In the genomic region with DNA sequence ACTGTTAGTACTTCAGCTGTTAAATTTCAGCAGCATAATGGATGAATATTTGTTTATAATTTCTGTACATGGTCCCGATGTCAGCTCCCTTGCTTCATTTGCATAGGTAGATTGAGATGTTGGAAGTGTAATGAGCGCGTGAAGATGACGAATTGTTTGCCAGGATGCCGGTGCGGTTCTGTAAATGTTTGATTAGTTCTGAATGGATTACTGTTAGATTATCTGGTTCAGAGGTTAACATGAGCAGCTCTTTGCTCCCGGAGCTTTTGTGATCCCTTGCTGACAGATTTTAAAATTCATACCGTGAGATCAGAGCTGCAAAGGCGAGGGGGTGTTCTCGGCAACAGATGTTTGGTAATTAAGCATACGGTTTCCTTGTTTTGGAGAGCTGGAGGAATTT, we compare ENCODE assay signal across 17 cellular contexts.
"Had no signal": no experiment of that assay in that cellular context is flagged by ENCODE, and none has a peak within 500 bp of the region (broad histone marks: within the 10 kb centered on the region; RNA-seq: fewer than 3 reads in every experiment).

No MANE protein-coding gene starts in this region.

- H3K4me1 Mint-ChIP-seq: activated B cell treated with CpG ODN at 0.5 μM for 24 hours; activated CD4-positive, alpha-beta T cell treated with anti-CD3 and anti-CD28 coated beads, Interleukin-2, amount 10 ng/mL, durations not matched to agents 7 days and 5 days; activated naive CD8-positive, alpha-beta T cell treated with anti-CD3 and anti-CD28 coated beads, Interleukin-2, amount 50 U/mL, for 24 hours; natural killer cell had no signal

- H3K4me3 Mint-ChIP-seq: activated B cell treated with CpG ODN at 0.5 μM for 24 hours; activated CD4-positive, alpha-beta T cell treated with anti-CD3 and anti-CD28 coated beads, Interleukin-2, amount 10 ng/mL, durations not matched to agents 7 days and 5 days; activated naive CD8-positive, alpha-beta T cell treated with anti-CD3 and anti-CD28 coated beads, Interleukin-2, amount 50 U/mL, for 24 hours; natural killer cell; type B pancreatic cell had no signal

- H3K9me3 Mint-ChIP-seq: activated B cell treated with CpG ODN at 0.5 μM for 24 hours; activated CD4-positive, alpha-beta T cell treated with anti-CD3 and anti-CD28 coated beads, Interleukin-2, amount 10 ng/mL, durations not matched to agents 7 days and 5 days; activated naive CD8-positive, alpha-beta T cell treated with anti-CD3 and anti-CD28 coated beads, Interleukin-2, amount 50 U/mL, for 24 hours; natural killer cell had no signal

- H3K36me3 Mint-ChIP-seq: natural killer cell had no signal

- H3K9me3 ChIP-seq: ascending aorta, esophagus muscularis mucosa, left lung, psoas muscle, suprapubic skin had no signal

- ATAC-seq: activated naive CD8-positive, alpha-beta T cell treated with anti-CD3 and anti-CD28 coated beads, Interleukin-2, amount 50 U/mL, for 24 hours; left lung; natural killer cell; psoas muscle; sciatic nerve had no signal

- DNase-seq: activated B cell treated with CpG ODN at 0.5 μM for 24 hours; activated CD4-positive, alpha-beta T cell treated with anti-CD3 and anti-CD28 coated beads, Interleukin-2, amount 10 ng/mL, durations not matched to agents 7 days and 5 days; activated CD8-positive, alpha-beta memory T cell treated with anti-CD3 and anti-CD28 coated beads for 24 hours; activated naive CD4-positive, alpha-beta T cell treated with Interleukin-2 at 50 U/mL for 16 hours; activated naive CD8-positive, alpha-beta T cell treated with anti-CD3 and anti-CD28 coated beads, Interleukin-2, amount 50 U/mL, for 24 hours; dorsolateral prefrontal cortex; left lung; natural killer cell; occipital lobe; psoas muscle; stimulated activated CD4-positive, alpha-beta T cell treated with anti-CD3 and anti-CD28 coated beads, Interleukin-12 subunit alpha, Interleukin-12 subunit beta, amount 100 ng/mL, for 4 hours; stimulated activated naive CD4-positive, alpha-beta T cell treated with Interleukin-2 at 50 U/mL for 16 hours had no signal

- H3K4me3 ChIP-seq: ascending aorta, dorsolateral prefrontal cortex, esophagus muscularis mucosa, left lung, psoas muscle, suprapubic skin had no signal

- H3K27ac Mint-ChIP-seq: activated B cell treated with CpG ODN at 0.5 μM for 24 hours; activated CD4-positive, alpha-beta T cell treated with anti-CD3 and anti-CD28 coated beads, Interleukin-2, amount 10 ng/mL, durations not matched to agents 7 days and 5 days; activated naive CD8-positive, alpha-beta T cell treated with anti-CD3 and anti-CD28 coated beads, Interleukin-2, amount 50 U/mL, for 24 hours; natural killer cell; type B pancreatic cell had no signal

- H3K27ac ChIP-seq: ascending aorta, dorsolateral prefrontal cortex, esophagus muscularis mucosa, left lung, psoas muscle, suprapubic skin had no signal

- H3K27me3 ChIP-seq: ascending aorta had no signal

- H3K4me1 ChIP-seq: ascending aorta, esophagus muscularis mucosa, left lung, psoas muscle, suprapubic skin had no signal

- H3K36me3 ChIP-seq: ascending aorta, esophagus muscularis mucosa, left lung, suprapubic skin had no signal
